In genomic region chr3:189488241-189488767, GRCh38 we compare ENCODE assay signal across 14 cellular contexts.
DNase-seq lines count a peak whose midpoint lies in the region; ATAC-seq and TF ChIP-seq lines count a peak whose summit lies in the region.
"Had no signal": no experiment of that assay in that cellular context is flagged by ENCODE, and none has a peak within 500 bp of the region (broad histone marks: within the 10 kb centered on the region; RNA-seq: fewer than 3 reads in every experiment).

No MANE protein-coding gene starts in this region.

- H3K4me3 ChIP-seq in SJCRH30: no peak overlapping the region
- no peak overlapping the region for H3K4me3 ChIP-seq in psoas muscle
- no peak overlapping the region for H3K4me3 ChIP-seq in lower leg skin (ENCODE audit: low read depth, poor library complexity, severe bottlenecking)
- H3K4me3 ChIP-seq: BLaER1 treated with 17β-estradiol and CSF1 and Interleukin-3, amounts not matched to agents 10 nM and 100 nM; body of pancreas had no signal

- TF ChIP-seq POLR2A in lower leg skin (IDR thresholded peaks at IDR 0.05): no peak

- intact Hi-C loops in psoas muscle (cut with DNase I) (no loop called here), lower leg skin (cut with DNase I; ENCODE audit: low total_unique reads) (no loop called here)

- DNase-seq in ELR (ENCODE audit: low read depth): peak; percentile 94
- peak; percentile 45 to 47 for DNase-seq in SJCRH30
- DNase-seq in fibroblast of peridontal ligament (ENCODE audit: extremely low read depth): peak; percentile 49
- DNase-seq in psoas muscle: peak; percentile 37 to 81
- no peak for DNase-seq in NCI-H1436 (lab: John Stamatoyannopoulos, UW)
- DNase-seq in lower leg skin (ENCODE audit: low spot score in 2 of 2): no peak
- no peak for DNase-seq in HuH-7 (ENCODE audit: low spot score)
- DNase-seq in activated CD8-positive, alpha-beta memory T cell treated with anti-CD3 and anti-CD28 coated beads for 24 hours: no peak
- DNase-seq: body of pancreas; SK-N-SH; stimulated activated CD4-positive, alpha-beta T cell treated with anti-CD3 and anti-CD28 coated beads, Interleukin-4, amount 100 ng/mL, for 1 hour; stimulated activated naive CD4-positive, alpha-beta T cell treated with Interleukin-2 at 50 U/mL for 16 hours had no signal

- H3K36me3 ChIP-seq in SJCRH30 (no peaks in the 10 kb centered on the region), psoas muscle (ENCODE audit: insufficient read depth in 1 of 2, low read depth in 1 of 2) (no peaks in the 10 kb centered on the region)
- H3K36me3 ChIP-seq: BLaER1 treated with 17β-estradiol and CSF1 and Interleukin-3, amounts not matched to agents 10 nM and 100 nM had no signal

- TF ChIP-seq CTCF in psoas muscle (IDR thresholded peaks at IDR 0.05) (no peak), lower leg skin (IDR thresholded peaks at IDR 0.05) (no peak)

- H3K27me3 ChIP-seq in SJCRH30 (no peaks in the 10 kb centered on the region), psoas muscle (ENCODE audit: insufficient read depth in 3 of 3, low read length in 2 of 3) (no peaks in the 10 kb centered on the region)
- H3K27me3 ChIP-seq: BLaER1 treated with 17β-estradiol and CSF1 and Interleukin-3, amounts not matched to agents 10 nM and 100 nM; body of pancreas had no signal

- no peaks in the 10 kb centered on the region for H3K4me1 ChIP-seq in SJCRH30
- no peaks in the 10 kb centered on the region for H3K4me1 ChIP-seq in psoas muscle
- H3K4me1 ChIP-seq: body of pancreas had no signal

- no peak overlapping the region for H3K27ac ChIP-seq in SJCRH30
- peak overlapping the region; percentile 74 for H3K27ac ChIP-seq in psoas muscle
- H3K27ac ChIP-seq: BLaER1 treated with 17β-estradiol and CSF1 and Interleukin-3, amounts not matched to agents 10 nM and 100 nM; body of pancreas had no signal

- H3K9me3 ChIP-seq in SJCRH30 (replicated peaks) (no peaks in the 10 kb centered on the region), psoas muscle (no peaks in the 10 kb centered on the region)
- H3K9me3 ChIP-seq: body of pancreas, SK-N-SH had no signal

- ATAC-seq in psoas muscle: peak; percentile 93 to 98 (median 98)
- ATAC-seq: body of pancreas, HepG2 had no signal

- WGBS in psoas muscle, 3 donors: 39 to 62% (median 52%) methylated on average over 9 of the region's 9 CpGs
- 54 to 56% methylated on average over 9 of the region's 9 CpGs for WGBS in lower leg skin, 2 donors

Comparison
In these comparisons a context has a peak if more than half of its experiments do, and no peak if none do; other contexts are left out.
1. DNase-seq: peak in ELR (single experiment), SJCRH30 (2 of 2), fibroblast of peridontal ligament (single experiment) and psoas muscle (2 of 2); none in NCI-H1436 (single experiment), lower leg skin (0 of 2), HuH-7 (single experiment) and activated CD8-positive, alpha-beta memory T cell treated with anti-CD3 and anti-CD28 coated beads for 24 hours (single experiment).